10 cellular contexts compared by ENCODE assay signal in the genomic region with DNA sequence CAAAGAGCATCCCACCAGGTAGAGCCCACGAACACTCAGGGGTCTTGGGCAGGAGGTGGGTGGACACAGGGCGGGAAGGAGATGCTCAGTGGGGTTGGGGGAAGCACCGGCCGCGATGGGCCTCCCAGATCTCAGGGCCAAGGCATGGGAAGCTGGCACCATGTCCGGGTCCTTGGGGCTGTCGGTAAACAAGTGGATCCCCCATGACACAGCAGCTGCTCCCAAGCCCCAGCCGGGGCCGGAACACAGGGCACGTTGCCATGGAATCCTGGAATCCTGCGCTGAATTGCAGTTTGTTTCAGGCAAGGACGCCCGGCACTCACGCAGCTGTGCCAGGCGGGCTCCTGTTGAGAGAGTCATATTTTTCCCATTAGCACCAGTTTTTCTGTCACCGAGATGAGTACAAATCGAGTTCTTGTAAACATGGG. TPM values are rescaled to one million over a fixed set of nuclear protein-coding genes. Genes with fewer than 3 reads are reported as not detected.
DNase-seq lines count a peak whose midpoint lies in the region; ATAC-seq, FAIRE-seq and TF ChIP-seq lines count a peak whose summit lies in the region.
"Had no signal": no experiment of that assay in that cellular context is flagged by ENCODE, and none has a peak within 500 bp of the region (broad histone marks: within the 10 kb centered on the region; RNA-seq: fewer than 3 reads in every experiment).

No MANE protein-coding gene starts in this region.

- DNase-seq in DMS 273 (lab: John Stamatoyannopoulos, UW; ENCODE audit: unreplicated experiment): peak; percentile 92
- DNase-seq in NCI-H345 (lab: John Stamatoyannopoulos, UW): peak; percentile 64
- no peak for DNase-seq in effector memory CD8-positive, alpha-beta T cell
- DNase-seq in pancreas: peak in 3 of 6 donors; percentile 49 to 80 (median 73)
- DNase-seq in 8988T: no peak
- no peak for DNase-seq in activated gamma-delta T cell treated with Interleukin-2 at 50 U/mL for 16 hours
- DNase-seq: activated CD4-positive, alpha-beta memory T cell treated with anti-CD3 and anti-CD28 coated beads, Interleukin-2, amount 10 ng/mL, durations not matched to agents 7 days and 5 days; GF-D8 had no signal

- H3K27me3 Mint-ChIP-seq in effector memory CD8-positive, alpha-beta T cell: no peaks in the 10 kb centered on the region
- H3K27me3 Mint-ChIP-seq: activated CD4-positive, alpha-beta memory T cell treated with anti-CD3 and anti-CD28 coated beads, Interleukin-2, amount 10 ng/mL, durations not matched to agents 7 days and 5 days had no signal

- peak overlapping the region; percentile 44 to 83 for H3K27ac Mint-ChIP-seq in effector memory CD8-positive, alpha-beta T cell
- H3K27ac Mint-ChIP-seq: activated CD4-positive, alpha-beta memory T cell treated with anti-CD3 and anti-CD28 coated beads, Interleukin-2, amount 10 ng/mL, durations not matched to agents 7 days and 5 days had no signal

- intact Hi-C loops in pancreas (cut with DNase I): no loop called here

- H3K4me3 ChIP-seq in pancreas: no peak overlapping the region

- no peak for FAIRE-seq in pancreas (lab: Jason Lieb, UNC)

- H3K4me3 Mint-ChIP-seq in effector memory CD8-positive, alpha-beta T cell: no peak overlapping the region
- H3K4me3 Mint-ChIP-seq: activated CD4-positive, alpha-beta memory T cell treated with anti-CD3 and anti-CD28 coated beads, Interleukin-2, amount 10 ng/mL, durations not matched to agents 7 days and 5 days had no signal

- TF ChIP-seq CTCF in pancreas (IDR thresholded peaks at IDR 0.05): no peak

- H3K9me3 ChIP-seq in pancreas: no peaks in the 10 kb centered on the region

- 5 to 7% methylated on average over 17 of the region's 17 CpGs for WGBS in pancreas, 2 donors

- ATAC-seq in effector memory CD8-positive, alpha-beta T cell (replicated peaks): no peak
- peak; percentile 33 to 74 (median 66) for ATAC-seq in pancreas
- ATAC-seq in GM19452 (IDR thresholded peaks at IDR 0.05; ENCODE audit: unreplicated experiment): no peak
- no peak for ATAC-seq in HG03439 (IDR thresholded peaks at IDR 0.05; ENCODE audit: unreplicated experiment)

- no peaks in the 10 kb centered on the region for H3K36me3 ChIP-seq in pancreas

- H3K27me3 ChIP-seq in pancreas: no peaks in the 10 kb centered on the region

- peaks cover 3 to 5% of the 10 kb centered on the region in 2 donors for H3K4me1 Mint-ChIP-seq in effector memory CD8-positive, alpha-beta T cell (ENCODE audit: low read depth in 2 of 2)

- H3K9me3 Mint-ChIP-seq in effector memory CD8-positive, alpha-beta T cell: no peaks in the 10 kb centered on the region
- H3K9me3 Mint-ChIP-seq: activated CD4-positive, alpha-beta memory T cell treated with anti-CD3 and anti-CD28 coated beads, Interleukin-2, amount 10 ng/mL, durations not matched to agents 7 days and 5 days had no signal

- peaks cover 3 to 9% (median 7%) of the 10 kb centered on the region in 3 donors for H3K4me1 ChIP-seq in pancreas

- H3K27ac ChIP-seq in pancreas: no peak overlapping the region

- H3K36me3 Mint-ChIP-seq in effector memory CD8-positive, alpha-beta T cell (ENCODE audit: insufficient read depth): peaks cover 9% of the 10 kb centered on the region

RNA-seq across cellular contexts. Expression of a gene that starts 23.0 kb away (rescaled TPM):
- 10 to 100 TPM in 4 of 6 donors, 1 to 10 TPM in 2; 9.5 to 15.1 (median 12.4) TPM for total RNA-seq in pancreas
- polyA plus RNA-seq in pancreas: 10 to 100 TPM; 22.4 to 30.8 TPM

Comparison
In these comparisons a context has a peak if more than half of its experiments do, and no peak if none do; other contexts are left out.
1. DNase-seq: peak in DMS 273 (single experiment) and NCI-H345 (single experiment); none in effector memory CD8-positive, alpha-beta T cell (0 of 3), 8988T (single experiment) and activated gamma-delta T cell treated with Interleukin-2 at 50 U/mL for 16 hours (single experiment).
2. ATAC-seq: peak in pancreas (4 of 4); none in effector memory CD8-positive, alpha-beta T cell (single experiment), GM19452 (single experiment) and HG03439 (single experiment).